Comparison of ENCODE assay signal across 21 cellular contexts in the genomic region with DNA sequence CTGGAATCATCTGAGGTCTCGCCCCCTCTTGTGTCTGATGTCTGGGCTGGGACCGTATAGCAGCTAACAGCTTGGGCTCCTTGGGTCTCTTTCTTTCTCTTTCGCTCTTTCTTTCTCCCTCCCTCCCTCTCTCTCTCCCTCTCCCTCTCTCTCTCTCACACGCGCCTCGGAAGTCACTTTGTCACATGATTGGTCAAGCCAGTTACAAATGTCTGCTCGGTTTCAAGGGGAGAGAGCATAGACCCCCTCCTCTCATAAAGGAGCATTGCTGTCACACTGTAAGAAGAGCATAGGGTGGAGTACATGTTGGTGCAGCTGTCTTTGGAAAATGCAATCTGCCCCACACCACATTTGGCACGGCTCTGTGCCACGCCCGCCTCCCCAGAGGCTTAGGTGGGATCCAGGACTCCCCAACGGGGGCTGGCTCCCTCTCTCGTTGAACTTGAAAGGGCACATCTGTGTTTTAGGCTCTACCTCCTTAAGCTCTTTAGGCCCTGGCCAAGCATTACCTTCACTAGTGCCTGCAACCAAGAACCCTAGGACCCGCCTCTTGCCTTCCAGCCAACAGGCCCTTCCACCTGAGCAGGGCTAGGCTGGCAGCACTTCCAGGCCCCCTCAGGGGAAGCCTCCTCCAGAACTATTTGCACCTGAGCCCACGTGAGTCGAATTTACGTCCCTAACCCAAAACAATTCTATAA.
DNase-seq lines count a peak whose midpoint lies in the region; ATAC-seq and TF ChIP-seq lines count a peak whose summit lies in the region.
"Had no signal": no experiment of that assay in that cellular context is flagged by ENCODE, and none has a peak within 500 bp of the region (broad histone marks: within the 10 kb centered on the region; RNA-seq: fewer than 3 reads in every experiment).

No MANE protein-coding gene starts in this region.

- DNase-seq in DMS 273 (lab: John Stamatoyannopoulos, UW; ENCODE audit: unreplicated experiment) (peak; percentile 22), DMS 273 treated with DMSO at 0.1 percent for 48 hours (lab: John Stamatoyannopoulos, UW) (no peak), NCI-H2171 treated with DMSO at 0.1 percent for 48 hours (lab: John Stamatoyannopoulos, UW) (peak; percentile 66), glutamatergic neuron (no peak), thyroid gland (peak; percentile 36 to 41), GM13976 (ENCODE audit: low spot score) (no peak), gastrocnemius medialis (no peak), G401 (ENCODE audit: low spot score) (no peak)
- DNase-seq: AML-193; Caco-2; CD4-positive, alpha-beta T cell; DMS79 treated with DMSO at 0.1 percent for 48 hours; GM23248; H7; HFFc6; IMR-90 had no signal

- H3K4me1 Mint-ChIP-seq in glutamatergic neuron (ENCODE audit: low read depth, unreplicated experiment), result peaks cover 34% of the 10 kb centered on the region

- H3K27ac ChIP-seq in thyroid gland (no peak overlapping the region), gastrocnemius medialis (no peak overlapping the region)
- H3K27ac ChIP-seq: 22Rv1, A549, C4-2B, GM23248 had no signal

- no peaks in the 10 kb centered on the region for H3K36me3 ChIP-seq in thyroid gland
- no peaks in the 10 kb centered on the region for H3K36me3 ChIP-seq in gastrocnemius medialis

- no peak overlapping the region for H3K4me3 Mint-ChIP-seq in glutamatergic neuron (ENCODE audit: unreplicated experiment)
- H3K4me3 Mint-ChIP-seq: CD4-positive, alpha-beta T cell; HFFc6 had no signal

- peak overlapping the region; percentile 93 for H3K27ac Mint-ChIP-seq in glutamatergic neuron (ENCODE audit: unreplicated experiment)
- H3K27ac Mint-ChIP-seq: CD4-positive, alpha-beta T cell; HFFc6 had no signal

- no peak for TF ChIP-seq CTCF in glutamatergic neuron (IDR thresholded peaks at IDR 0.05; ENCODE audit: partially characterized antibody, unreplicated experiment)
- no peak for TF ChIP-seq CTCF in thyroid gland (IDR thresholded peaks at IDR 0.05)
- no peak for TF ChIP-seq CTCF in GM13976 (IDR thresholded peaks at IDR 0.05; ENCODE audit: borderline replicate concordance, control extremely low read depth, extremely low read depth, insufficient read depth, missing control alignments)
- no peak for TF ChIP-seq CTCF in gastrocnemius medialis (IDR thresholded peaks at IDR 0.05 in 4 of 5, conservative IDR thresholded peaks at IDR 0.05 in 1 of 5)

- H3K4me3 ChIP-seq in thyroid gland (replicated peaks in 1 of 3) (no peak overlapping the region), gastrocnemius medialis (no peak overlapping the region)
- H3K4me3 ChIP-seq: A549, GM12878, GM23248 had no signal

- ATAC-seq in gastrocnemius medialis, result no peak
- ATAC-seq: A549, GM12878, HCT116 had no signal

- H3K27me3 Mint-ChIP-seq in glutamatergic neuron (ENCODE audit: unreplicated experiment), result peaks cover 15% of the 10 kb centered on the region

- intact Hi-C loops in thyroid gland (cut with DNase I), result no loop called here
- intact Hi-C loops in gastrocnemius medialis (cut with DNase I; ENCODE audit: low total_unique reads), result no loop called here

- H3K27me3 ChIP-seq in thyroid gland (no peaks in the 10 kb centered on the region), gastrocnemius medialis (no peaks in the 10 kb centered on the region)

- H3K36me3 Mint-ChIP-seq in glutamatergic neuron (ENCODE audit: unreplicated experiment), result no peaks in the 10 kb centered on the region

- peaks cover 25% of the 10 kb centered on the region for H3K9me3 Mint-ChIP-seq in glutamatergic neuron (ENCODE audit: unreplicated experiment)
- H3K9me3 Mint-ChIP-seq: CD4-positive, alpha-beta T cell; HFFc6 had no signal

- WGBS in thyroid gland, 2 donors, result 68 to 79% methylated on average over 16 of the region's 16 CpGs

- H3K4me1 ChIP-seq in thyroid gland (peaks cover 9 to 25% of the 10 kb centered on the region in 2 donors), gastrocnemius medialis (no peaks in the 10 kb centered on the region)
- H3K4me1 ChIP-seq: A549, Caco-2 had no signal

- TF ChIP-seq POLR2A in thyroid gland (IDR thresholded peaks at IDR 0.05), result no peak
- TF ChIP-seq POLR2A in gastrocnemius medialis (IDR thresholded peaks at IDR 0.05), result no peak

- in situ Hi-C loops in GM13976 (cut with MboI; ENCODE audit: low sequenced_read_pairs, unreplicated experiment) (no loop called here), gastrocnemius medialis (cut with MboI; ENCODE audit: low sequenced_read_pairs in 4 of 4) (loop anchor here in 1 of 4 donors (25.0 kb wide), 1 partner anchor 254 kb away; no protein-coding TSS in a partner anchor), G401 (cut with HindIII; ENCODE audit: low sequenced_read_pairs) (no loop called here)

- H3K9me3 ChIP-seq in thyroid gland, result no peaks in the 10 kb centered on the region
- no peaks in the 10 kb centered on the region for H3K9me3 ChIP-seq in gastrocnemius medialis
- H3K9me3 ChIP-seq: A549, Caco-2 had no signal

Comparison
In these comparisons a context has a peak if more than half of its experiments do, and no peak if none do; other contexts are left out.
1. DNase-seq: peak in DMS 273 (single experiment), NCI-H2171 treated with DMSO at 0.1 percent for 48 hours (single experiment) and thyroid gland (2 of 2); none in DMS 273 treated with DMSO at 0.1 percent for 48 hours (single experiment), glutamatergic neuron (single experiment), GM13976 (single experiment), gastrocnemius medialis (0 of 2) and G401 (single experiment).